In the genomic region with DNA sequence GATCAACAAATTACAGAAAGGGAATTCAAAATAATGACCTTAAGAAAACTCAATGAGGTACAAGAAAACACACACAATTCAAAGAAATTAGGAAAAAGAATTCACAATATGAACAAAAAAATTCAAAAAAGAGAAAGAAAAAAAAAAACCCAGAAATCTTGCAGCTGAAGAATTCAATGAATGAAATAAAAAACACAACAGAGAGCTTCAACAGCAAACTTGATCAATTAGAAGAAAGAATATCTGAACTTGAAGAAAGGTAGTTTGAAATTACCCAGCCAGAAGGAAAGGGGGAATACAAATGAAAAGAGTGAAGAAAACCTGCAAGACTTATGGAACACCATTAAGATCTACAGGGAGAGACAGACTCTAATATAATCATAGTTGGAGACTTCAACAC, we compare ENCODE assay signal across 24 cellular contexts. TPM values are rescaled to one million over a fixed set of nuclear protein-coding genes. Genes with fewer than 3 reads are reported as not detected.
DNase-seq lines count a peak whose midpoint lies in the region; ATAC-seq, FAIRE-seq and TF ChIP-seq lines count a peak whose summit lies in the region.
"Had no signal": no experiment of that assay in that cellular context is flagged by ENCODE, and none has a peak within 500 bp of the region (broad histone marks: within the 10 kb centered on the region; RNA-seq: fewer than 3 reads in every experiment).

No MANE protein-coding gene starts in this region.

- H3K9ac ChIP-seq in HepG2 (ENCODE audit: insufficient read depth, low read depth, low read length): no peak overlapping the region
- H3K9ac ChIP-seq: BLaER1 had no signal

- H3K4me2 ChIP-seq in HepG2 (ENCODE audit: low read depth, low read length): no peak overlapping the region
- H3K4me2 ChIP-seq: BLaER1 had no signal

- H3K27me3 ChIP-seq in HepG2 (ENCODE audit: control insufficient read depth in 1 of 2, insufficient read depth in 2 of 2, low read length in 2 of 2) (no peaks in the 10 kb centered on the region), right lobe of liver (no peaks in the 10 kb centered on the region)
- H3K27me3 ChIP-seq: BLaER1 had no signal

- TF ChIP-seq CTCF in HepG2 (CRISPR knock-in tag; IDR thresholded peaks at IDR 0.05) (no peak), right lobe of liver (IDR thresholded peaks at IDR 0.05) (no peak), endothelial cell (IDR thresholded peaks at IDR 0.05; ENCODE audit: unreplicated experiment) (no peak)

- H3K36me3 Mint-ChIP-seq in activated T-helper 2 cell treated with anti-CD3 and anti-CD28 coated beads, Interferon-gamma antibody, Interleukin-2, Interleukin-4, amounts not matched to agents 10 μg/mL and 5 μg/mL and 100 μg/mL, durations not matched to agents 14 hours and 24 hours and 36 hours (ENCODE audit: low read depth): peaks cover 94% of the 10 kb centered on the region
- H3K36me3 Mint-ChIP-seq in endothelial cell (ENCODE audit: low read depth, unreplicated experiment): peaks cover 32% of the 10 kb centered on the region

- H3K27me3 Mint-ChIP-seq in activated T-helper 2 cell treated with anti-CD3 and anti-CD28 coated beads, Interferon-gamma antibody, Interleukin-2, Interleukin-4, amounts not matched to agents 10 μg/mL and 5 μg/mL and 100 μg/mL, durations not matched to agents 14 hours and 24 hours and 36 hours (ENCODE audit: low read depth): no peaks in the 10 kb centered on the region
- H3K27me3 Mint-ChIP-seq in endothelial cell (ENCODE audit: unreplicated experiment): peaks cover 1% of the 10 kb centered on the region
- H3K27me3 Mint-ChIP-seq: B cell; CD4-positive, CD25-positive, alpha-beta regulatory T cell had no signal

- no peak for FAIRE-seq in HepG2 (lab: Jason Lieb, UNC)
- FAIRE-seq in H54 (lab: Jason Lieb, UNC): no peak
- FAIRE-seq: A204.1, GM12891, GM18507 had no signal

- POLR2A ChIA-PET in HepG2 (lab: Yijun Ruan, JAX): no interaction called here

- H3K9me3 Mint-ChIP-seq in activated T-helper 2 cell treated with anti-CD3 and anti-CD28 coated beads, Interferon-gamma antibody, Interleukin-2, Interleukin-4, amounts not matched to agents 10 μg/mL and 5 μg/mL and 100 μg/mL, durations not matched to agents 14 hours and 24 hours and 36 hours: peaks cover 38% of the 10 kb centered on the region
- H3K9me3 Mint-ChIP-seq in endothelial cell (ENCODE audit: unreplicated experiment): no peaks in the 10 kb centered on the region

- H3K27ac ChIP-seq in HepG2 (ENCODE audit: extremely low read length, insufficient read depth, low read length): no peak overlapping the region
- no peak overlapping the region for H3K27ac ChIP-seq in right lobe of liver
- H3K27ac ChIP-seq: 22Rv1, BLaER1, C4-2B had no signal

- TF ChIP-seq POLR2A in HepG2 (IDR thresholded peaks at IDR 0.05; ENCODE audit: insufficient read depth in 1 of 2, low read depth in 2 of 2, low read length in 2 of 2) (no peak), right lobe of liver (IDR thresholded peaks at IDR 0.05) (no peak), H54 (IDR thresholded peaks at IDR 0.05; ENCODE audit: low read depth, low read length) (no peak)

- BruUV-seq in HepG2 (replicated peaks; lab: Mats Ljungman, UMichigan): no TSS peak

- ATAC-seq in HepG2 (no peak), right lobe of liver (no peak), left colon (no peak)
- ATAC-seq: CD8-positive, alpha-beta T cell had no signal

- no peaks in the 10 kb centered on the region for H3K36me3 ChIP-seq in HepG2 (replicated peaks in 1 of 2; ENCODE audit: control insufficient read depth in 1 of 2, insufficient read depth in 2 of 2, low read length in 2 of 2)
- no peaks in the 10 kb centered on the region for H3K36me3 ChIP-seq in right lobe of liver

- no peak overlapping the region for H3K4me3 Mint-ChIP-seq in activated T-helper 2 cell treated with anti-CD3 and anti-CD28 coated beads, Interferon-gamma antibody, Interleukin-2, Interleukin-4, amounts not matched to agents 10 μg/mL and 5 μg/mL and 100 μg/mL, durations not matched to agents 14 hours and 24 hours and 36 hours (ENCODE audit: low read depth)
- peak overlapping the region; percentile 27 for H3K4me3 Mint-ChIP-seq in endothelial cell (ENCODE audit: unreplicated experiment)
- H3K4me3 Mint-ChIP-seq: B cell; CD4-positive, CD25-positive, alpha-beta regulatory T cell; CD8-positive, alpha-beta T cell; HFFc6 had no signal

- H2AFZ ChIP-seq in HepG2 (ENCODE audit: low read length): no peak overlapping the region

- TF ChIP-seq RAD21 in HepG2 (CRISPR knock-in tag; IDR thresholded peaks at IDR 0.05): no peak

- peaks cover 26% of the 10 kb centered on the region for H3K4me1 Mint-ChIP-seq in activated T-helper 2 cell treated with anti-CD3 and anti-CD28 coated beads, Interferon-gamma antibody, Interleukin-2, Interleukin-4, amounts not matched to agents 10 μg/mL and 5 μg/mL and 100 μg/mL, durations not matched to agents 14 hours and 24 hours and 36 hours (ENCODE audit: low read depth)
- peaks cover 9% of the 10 kb centered on the region for H3K4me1 Mint-ChIP-seq in endothelial cell (ENCODE audit: unreplicated experiment)

- no peaks in the 10 kb centered on the region for H4K20me1 ChIP-seq in HepG2 (ENCODE audit: insufficient read depth, low read length)

- peak overlapping the region; percentile 5 for H3K27ac Mint-ChIP-seq in activated T-helper 2 cell treated with anti-CD3 and anti-CD28 coated beads, Interferon-gamma antibody, Interleukin-2, Interleukin-4, amounts not matched to agents 10 μg/mL and 5 μg/mL and 100 μg/mL, durations not matched to agents 14 hours and 24 hours and 36 hours
- no peak overlapping the region for H3K27ac Mint-ChIP-seq in endothelial cell (ENCODE audit: unreplicated experiment)
- H3K27ac Mint-ChIP-seq: B cell; CD4-positive, CD25-positive, alpha-beta regulatory T cell; CD8-positive, alpha-beta T cell; HFFc6 had no signal

- TF ChIP-seq EP300 in HepG2 (IDR thresholded peaks at IDR 0.05; ENCODE audit: low read depth in 2 of 2, low read length in 2 of 2): no peak
- no peak for TF ChIP-seq EP300 in HepG2 (CRISPR knock-in tag; IDR thresholded peaks at IDR 0.05; ENCODE audit: borderline replicate concordance)

- CTCF ChIA-PET in HepG2 (lab: Yijun Ruan, JAX; ENCODE audit: low intra/inter-chr PET ratio, low total read pairs): no interaction called here

- intact Hi-C loops in HepG2 (cut with micrococcal nuclease; ENCODE audit: unreplicated experiment): no loop called here
- intact Hi-C loops in right lobe of liver (cut with DNase I): no loop called here
- intact Hi-C loops in activated T-helper 2 cell treated with anti-CD3 and anti-CD28 coated beads, Interferon-gamma antibody, Interleukin-2, Interleukin-4, amounts not matched to agents 10 μg/mL and 5 μg/mL and 100 μg/mL, durations not matched to agents 14 hours and 24 hours and 36 hours (cut with micrococcal nuclease): no loop called here
- intact Hi-C loops in left colon (cut with DNase I, micrococcal nuclease): loop anchor here in 1 of 2 donors (10.0 kb wide), 1 partner anchor 163 kb away; no protein-coding TSS in a partner anchor

- DNase-seq in HepG2 (ENCODE audit: low spot score) (no peak), right lobe of liver (no peak), endothelial cell (ENCODE audit: low spot score) (no peak), SHP77 (lab: John Stamatoyannopoulos, UW) (no peak), H54 (ENCODE audit: insufficient read length, low spot score) (no peak), left colon (no peak)
- no peak for DNase-seq in activated T-helper 2 cell treated with anti-CD3 and anti-CD28 coated beads, Interferon-gamma antibody, Interleukin-2, Interleukin-4, amounts not matched to agents 10 μg/mL and 5 μg/mL and 100 μg/mL, durations not matched to agents 14 hours and 24 hours and 36 hours (ENCODE audit: low spot score)
- DNase-seq: Caco-2; CD4-positive, CD25-positive, alpha-beta regulatory T cell; CD8-positive, alpha-beta T cell; DMS153; EL; GF-D8; GOT3; H7; HCEC 1CT; HFFc6 had no signal

- no peaks in the 10 kb centered on the region for H3K79me2 ChIP-seq in HepG2 (ENCODE audit: insufficient read depth, low read length)

- H3K9me3 ChIP-seq in HepG2 (ENCODE audit: low read length) (peaks cover 9% of the 10 kb centered on the region; the same call in 1 of the 2 replicates), right lobe of liver (no peaks in the 10 kb centered on the region)

- H3K4me3 ChIP-seq in HepG2 (replicated peaks in 1 of 3; ENCODE audit: insufficient read depth in 1 of 3, low read depth in 2 of 3, low read length in 3 of 3) (no peak overlapping the region), right lobe of liver (no peak overlapping the region)
- H3K4me3 ChIP-seq: BLaER1 had no signal

- in situ Hi-C loops in HepG2 (cut with HindIII; ENCODE audit: extremely low pct_ligation_motif_present, low pct_unique_long_range_greater_than_20kb): no loop called here

- H3K4me1 ChIP-seq in HepG2 (ENCODE audit: insufficient read depth, low read length) (no peaks in the 10 kb centered on the region), right lobe of liver (no peaks in the 10 kb centered on the region)
- H3K4me1 ChIP-seq: Caco-2 had no signal

RNA-seq across cellular contexts. Expression of gene USP35, which starts 52.8 kb away (rescaled TPM):
- total RNA-seq in HepG2 (2016; rRNA removed; fragmentation: Illumina TruSeq; extraction: Trizol) (1.8 and 4.6 TPM in 2 replicates), right lobe of liver (10 to 100 TPM in 1 of 6 experiments, 1 to 10 TPM in 5; 5.3 to 10.1 (median 7.9) TPM), endothelial cell (ENCODE audit: unreplicated experiment) (26.0 TPM), left colon (1 to 10 TPM; 5.4 to 7.4 TPM)
- total RNA-seq in HepG2 (2016; cell fraction: cytosol; rRNA removed; fragmentation: Illumina TruSeq; extraction: Trizol; ENCODE audit: low read depth): 0.71 and 0.88 TPM in 2 replicates
- 1.7 and 4.5 TPM in 2 replicates for total RNA-seq in HepG2 (2016; cell fraction: insoluble cytoplasmic fraction; rRNA removed; fragmentation: Illumina TruSeq; extraction: Trizol)
- total RNA-seq in HepG2 (2016; cell fraction: membrane; rRNA removed; fragmentation: Illumina TruSeq; extraction: Trizol): 0.93 and 1.1 TPM in 2 replicates
- 5.7 and 7.4 TPM in 2 replicates for total RNA-seq in HepG2 (2016; cell fraction: nucleus; rRNA removed; fragmentation: Illumina TruSeq; extraction: Trizol)
- polyA plus RNA-seq in HepG2 (2011; rRNA removed): 7.7 and 11.1 TPM in 2 replicates
- 4.0 and 5.2 TPM in 2 replicates for polyA plus RNA-seq in HepG2 (2011; cell fraction: cytosol; rRNA removed)
- polyA plus RNA-seq in HepG2 (2011; cell fraction: nucleus; rRNA removed): 56.5 and 58.1 TPM in 2 replicates
- 4.1 and 5.5 TPM in 2 replicates for polyA plus RNA-seq in HepG2 (2012)
- polyA plus RNA-seq in HepG2 (2016; cell fraction: cytosol; fragmentation: Illumina TruSeq; extraction: Trizol; ENCODE audit: low read depth): 0.20 and 0.27 TPM in 2 replicates
- polyA plus RNA-seq in HepG2 (2016; cell fraction: insoluble cytoplasmic fraction; fragmentation: Illumina TruSeq; extraction: Trizol; ENCODE audit: low read depth): 1.4 and 2.7 TPM in 2 replicates
- 0.61 and 0.63 TPM in 2 replicates for polyA plus RNA-seq in HepG2 (2016; cell fraction: membrane; fragmentation: Illumina TruSeq; extraction: Trizol; ENCODE audit: low read depth)
- 10.1 and 12.3 TPM in 2 replicates for polyA plus RNA-seq in HepG2 (2016; cell fraction: nucleus; fragmentation: Illumina TruSeq; extraction: Trizol; ENCODE audit: insufficient read depth, low read depth)
- polyA minus RNA-seq in HepG2 (2011; rRNA and poly(A)+ RNA removed; ENCODE audit: low replicate concordance): 5.1 and 12.7 TPM in 2 replicates
- polyA minus RNA-seq in HepG2 (2011; cell fraction: cytosol; rRNA and poly(A)+ RNA removed): 2.4 and 3.2 TPM in 2 replicates
- 17.3 and 18.0 TPM in 2 replicates for polyA minus RNA-seq in HepG2 (2011; cell fraction: nucleus; rRNA and poly(A)+ RNA removed)
- 12.9 and 14.6 TPM in 2 replicates for total RNA-seq in activated T-helper 2 cell treated with anti-CD3 and anti-CD28 coated beads, Interferon-gamma antibody, Interleukin-2, Interleukin-4, amounts not matched to agents 10 μg/mL and 5 μg/mL and 100 μg/mL, durations not matched to agents 14 hours and 24 hours and 36 hours

RNA-seq across cellular contexts. Expression of gene KCTD21, which starts 53.0 kb away (rescaled TPM):
- total RNA-seq in HepG2 (2016; rRNA removed; fragmentation: Illumina TruSeq; extraction: Trizol) (3.1 and 3.9 TPM in 2 replicates), right lobe of liver (10 to 100 TPM in 5 of 6 experiments, 1 to 10 TPM in 1; 9.6 to 15.6 (median 11.9) TPM), endothelial cell (ENCODE audit: unreplicated experiment) (11.4 TPM), left colon (10 to 100 TPM in 1 of 2 donors, 1 to 10 TPM in 1; 7.7 to 10.1 TPM)
- total RNA-seq in HepG2 (2016; cell fraction: cytosol; rRNA removed; fragmentation: Illumina TruSeq; extraction: Trizol; ENCODE audit: low read depth): 0.97 and 1.3 TPM in 2 replicates
- 3.3 and 4.3 TPM in 2 replicates for total RNA-seq in HepG2 (2016; cell fraction: insoluble cytoplasmic fraction; rRNA removed; fragmentation: Illumina TruSeq; extraction: Trizol)
- total RNA-seq in HepG2 (2016; cell fraction: membrane; rRNA removed; fragmentation: Illumina TruSeq; extraction: Trizol): 3.1 TPM in 2 replicates
- total RNA-seq in HepG2 (2016; cell fraction: nucleus; rRNA removed; fragmentation: Illumina TruSeq; extraction: Trizol): 1.3 and 1.6 TPM in 2 replicates
- polyA plus RNA-seq in HepG2 (2011; rRNA removed): 13.2 and 13.5 TPM in 2 replicates
- polyA plus RNA-seq in HepG2 (2011; cell fraction: cytosol; rRNA removed): 11.0 and 13.8 TPM in 2 replicates
- polyA plus RNA-seq in HepG2 (2011; cell fraction: nucleus; rRNA removed): 5.4 and 6.0 TPM in 2 replicates
- 6.6 and 9.3 TPM in 2 replicates for polyA plus RNA-seq in HepG2 (2012)
- 1.2 and 1.4 TPM in 2 replicates for polyA plus RNA-seq in HepG2 (2016; cell fraction: cytosol; fragmentation: Illumina TruSeq; extraction: Trizol; ENCODE audit: low read depth)
- polyA plus RNA-seq in HepG2 (2016; cell fraction: insoluble cytoplasmic fraction; fragmentation: Illumina TruSeq; extraction: Trizol; ENCODE audit: low read depth): 4.8 and 5.3 TPM in 2 replicates
- 2.5 and 3.1 TPM in 2 replicates for polyA plus RNA-seq in HepG2 (2016; cell fraction: membrane; fragmentation: Illumina TruSeq; extraction: Trizol; ENCODE audit: low read depth)
- 3.6 and 4.7 TPM in 2 replicates for polyA plus RNA-seq in HepG2 (2016; cell fraction: nucleus; fragmentation: Illumina TruSeq; extraction: Trizol; ENCODE audit: insufficient read depth, low read depth)
- 14.8 and 38.3 TPM in 2 replicates for polyA minus RNA-seq in HepG2 (2011; rRNA and poly(A)+ RNA removed; ENCODE audit: low replicate concordance)
- polyA minus RNA-seq in HepG2 (2011; cell fraction: cytosol; rRNA and poly(A)+ RNA removed): 8.7 and 11.6 TPM in 2 replicates
- polyA minus RNA-seq in HepG2 (2011; cell fraction: nucleus; rRNA and poly(A)+ RNA removed): 5.3 and 6.6 TPM in 2 replicates
- total RNA-seq in activated T-helper 2 cell treated with anti-CD3 and anti-CD28 coated beads, Interferon-gamma antibody, Interleukin-2, Interleukin-4, amounts not matched to agents 10 μg/mL and 5 μg/mL and 100 μg/mL, durations not matched to agents 14 hours and 24 hours and 36 hours: 10.0 and 10.4 TPM in 2 replicates
